In the genomic region with DNA sequence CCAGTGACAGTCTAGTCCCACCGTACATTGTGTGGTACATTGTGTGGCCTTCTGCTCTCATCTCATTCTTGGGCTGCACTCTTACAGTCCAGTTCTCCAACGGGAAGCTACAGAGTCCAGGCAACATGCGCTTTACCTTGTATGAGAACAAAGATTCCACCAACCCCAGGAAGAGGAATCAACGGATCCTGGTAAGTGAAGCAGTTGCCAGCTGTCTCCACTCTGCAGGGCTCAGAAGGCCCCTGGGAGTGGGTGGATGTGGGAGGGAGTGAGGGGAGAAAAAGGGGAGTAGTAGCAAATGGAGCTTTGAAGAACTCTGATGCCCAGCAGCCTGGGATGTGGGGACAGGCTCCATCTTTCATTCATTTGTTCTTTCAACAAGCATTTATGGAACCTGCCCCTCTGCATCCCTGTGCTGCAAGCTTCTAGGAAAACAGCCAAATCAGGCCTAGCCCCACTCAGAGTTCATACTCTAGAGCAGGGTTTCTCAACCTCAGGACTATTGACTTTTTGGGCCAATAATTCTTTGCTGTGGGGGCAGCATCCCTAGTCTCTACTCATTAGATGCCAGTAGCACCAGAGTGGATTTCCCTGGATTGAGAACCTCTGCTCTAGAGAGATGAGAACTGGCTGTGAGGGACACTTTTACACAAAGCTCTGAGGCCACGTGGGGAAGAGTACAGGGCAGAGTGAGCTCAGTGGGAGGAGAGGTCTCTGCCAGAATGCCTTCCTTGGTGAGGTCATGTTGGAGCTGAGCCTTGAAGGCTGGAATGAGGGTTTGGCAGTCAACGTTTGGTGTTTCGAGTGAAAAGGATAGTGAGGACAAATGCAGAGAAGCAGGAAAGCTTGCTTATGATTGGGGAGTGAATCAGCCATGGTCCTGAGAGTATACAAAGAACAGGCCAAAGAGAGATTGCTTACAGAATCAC, we compare ENCODE assay signal across 8 cellular contexts. TPM values are rescaled to one million over a fixed set of nuclear protein-coding genes. Genes with fewer than 3 reads are reported as not detected.
DNase-seq lines count a peak whose midpoint lies in the region; ATAC-seq, FAIRE-seq and TF ChIP-seq lines count a peak whose summit lies in the region.

No MANE protein-coding gene starts in this region.

- CTCF ChIA-PET in H1 (lab: Charles Lee; ENCODE audit: partially characterized antibody), result interaction anchor here (0.6 to 7.9 kb wide), 2 partner anchors 24 to 1833 kb away, joined by 3 to 39 read pairs; no protein-coding TSS in a partner anchor

- TF ChIP-seq CTCF in RWPE2 (IDR thresholded peaks at IDR 0.05; ENCODE audit: poor library complexity, severe bottlenecking) (no peak), H1 (IDR thresholded peaks at IDR 0.05; ENCODE audit: control extremely low read depth in 1 of 3, insufficient read depth in 1 of 3, low read depth in 1 of 3, low read length in 3 of 3) (no peak), uterus (IDR thresholded peaks at IDR 0.05) (no peak)

- H3K18ac ChIP-seq in H1 (ENCODE audit: extremely low read depth, low read length), result no peak overlapping the region

- H2AK5ac ChIP-seq in H1 (ENCODE audit: low read depth, low read length), result no peak overlapping the region

- H2AFZ ChIP-seq in H1 (ENCODE audit: low read length), result no peak overlapping the region

- H3K23ac ChIP-seq in H1 (ENCODE audit: insufficient read length), result no peak overlapping the region

- no peak overlapping the region for H2BK12ac ChIP-seq in H1 (ENCODE audit: low read depth, low read length)

- H3K9me3 ChIP-seq in RWPE2 (ENCODE audit: severe bottlenecking) (no peaks in the 10 kb centered on the region), H1 (ENCODE audit: insufficient read depth in 2 of 2, low read depth in 1 of 2, low read length in 1 of 2) (no peaks in the 10 kb centered on the region), uterus (no peaks in the 10 kb centered on the region)

- peaks cover 14% of the 10 kb centered on the region for H3K79me1 ChIP-seq in H1 (ENCODE audit: low read depth, low read length)

- H2BK120ac ChIP-seq in H1 (replicated peaks; ENCODE audit: low read depth, low read length), result no peak overlapping the region

- H3K14ac ChIP-seq in H1 (ENCODE audit: insufficient read length), result no peak overlapping the region

- H2BK20ac ChIP-seq in H1 (ENCODE audit: low read length), result no peak overlapping the region

- 0 out of 2 replicates have a peak overlapping the region, but pooled peaks have one; percentile 57 for H2BK5ac ChIP-seq in H1 (ENCODE audit: low read depth, low read length)

- POLR2A ChIA-PET in H1 (lab: Charles Lee; ENCODE audit: partially characterized antibody), result interaction anchor here (0.6 to 4.4 kb wide), 11 partner anchors 12 to 314 kb away, joined by 3 to 40 read pairs (median 6); a partner anchor contains a TSS

- H3K9ac ChIP-seq in H1 (replicated peaks in 1 of 4; ENCODE audit: extremely low read depth in 1 of 4, low read depth in 3 of 4, low read length in 3 of 4), result peak overlapping the region in 3 of 4 experiments; percentile 38 to 77 (median 40); a peak in 4 of 7 replicates

- peak overlapping the region; percentile 56 for H3K27ac ChIP-seq in RWPE2 (ENCODE audit: poor library complexity, severe bottlenecking)
- no peak overlapping the region for H3K27ac ChIP-seq in H1 (ENCODE audit: low read depth, low read length)
- H3K27ac ChIP-seq in uterus, result peak overlapping the region; percentile 83 to 92

- WGBS in H1 (ENCODE audit: extremely low coverage in 1 of 2, insufficient coverage in 1 of 2, insufficient read length in 1 of 2, insufficient replicate concordance in 2 of 2, low coverage in 1 of 2, low lambda C conversion rate in 2 of 2, missing lambda C conversion rate in 1 of 2), 2 experiments, result 63% methylated on average over 7 of the region's 7 CpGs; no CpG with 5 or more reads in 1 of the 2 experiments

- peaks cover 4 to 21% of the 10 kb centered on the region in 2 experiments; a peak in 3 of 4 replicates for H3K79me2 ChIP-seq in H1 (ENCODE audit: control insufficient read depth in 1 of 2, insufficient read depth in 2 of 2, low read length in 2 of 2)

- no peak overlapping the region for H2BK15ac ChIP-seq in H1 (ENCODE audit: low read length)

- peak overlapping the region; percentile 40 for H3K56ac ChIP-seq in H1 (replicated peaks; ENCODE audit: insufficient read length, low read depth, low read length)

- TF ChIP-seq EP300 in H1 (IDR thresholded peaks at IDR 0.05; ENCODE audit: borderline replicate concordance in 1 of 2, low read depth in 2 of 2, low read length in 2 of 2), result no peak

- DNase-seq in NCI-H524 (lab: John Stamatoyannopoulos, UW) (peak; percentile 21 to 66), NCI-H524 treated with DMSO at 0.1 percent for 48 hours (lab: John Stamatoyannopoulos, UW) (no peak), RWPE2 (ENCODE audit: low spot score) (no peak), H1 (ENCODE audit: low read depth in 1 of 2, low spot score in 2 of 2) (no peak), midbrain (lab: John Stamatoyannopoulos, UW) (peak; percentile 64), uterus (peak; percentile 70 to 73), KG1 (lab: John Stamatoyannopoulos, UW) (no peak)

- H4K5ac ChIP-seq in H1 (ENCODE audit: insufficient read length, low read depth, low read length), result no peak overlapping the region

- H3K23me2 ChIP-seq in H1 (ENCODE audit: low read depth, low read length), result peaks cover 6% of the 10 kb centered on the region

- TF ChIP-seq POLR2A in H1 (IDR thresholded peaks at IDR 0.05; ENCODE audit: control extremely low read depth in 1 of 2, low read depth in 2 of 2, low read length in 2 of 2), result no peak
- no peak for TF ChIP-seq POLR2A in uterus (IDR thresholded peaks at IDR 0.05)

- intact Hi-C loops in uterus (cut with DNase I; ENCODE audit: low total_unique reads), result loop anchor here (10.0 kb wide), 1 partner anchor 72 kb away; no protein-coding TSS in a partner anchor

- no peak for FAIRE-seq in H1 (lab: Jason Lieb, UNC)

- H3K36me3 ChIP-seq in RWPE2 (ENCODE audit: low read depth) (peaks cover 42% of the 10 kb centered on the region), H1 (ENCODE audit: control insufficient read depth in 2 of 4, insufficient read depth in 4 of 4, low read length in 3 of 4) (peaks cover 0 to 35% (median 16%) of the 10 kb centered on the region in 4 experiments; a peak in 7 of 8 replicates), uterus (no peaks in the 10 kb centered on the region)

- H3K4me3 ChIP-seq in RWPE2 (ENCODE audit: severe bottlenecking), result peak overlapping the region; percentile 58
- H3K4me3 ChIP-seq in H1 (ENCODE audit: extremely low read depth in 1 of 4, insufficient read depth in 2 of 4, low read depth in 3 of 4, low read length in 4 of 4), result peak overlapping the region; percentile 78 to 90 (median 79)
- peak overlapping the region; percentile 69 to 91 for H3K4me3 ChIP-seq in uterus

- H3K4ac ChIP-seq in H1 (replicated peaks; ENCODE audit: insufficient read length, low read depth, low read length), result no peak overlapping the region

- no peak for TF ChIP-seq RAD21 in H1 (IDR thresholded peaks at IDR 0.05 in 1 of 2, conservative IDR thresholded peaks at IDR 0.05 in 1 of 2; ENCODE audit: low read depth in 2 of 2, low read length in 2 of 2)

- H3K27me3 ChIP-seq in RWPE2 (ENCODE audit: insufficient read depth, poor library complexity, severe bottlenecking) (no peaks in the 10 kb centered on the region), H1 (replicated peaks in 1 of 4; ENCODE audit: control insufficient read depth in 3 of 4, extremely low read depth in 1 of 4, insufficient read depth in 3 of 4, low read length in 3 of 4) (no peaks in the 10 kb centered on the region), uterus (no peaks in the 10 kb centered on the region)

- H4K91ac ChIP-seq in H1 (replicated peaks; ENCODE audit: insufficient read length, low read length), result no peak overlapping the region

- no peaks in the 10 kb centered on the region for H3K4me1 ChIP-seq in RWPE2 (ENCODE audit: insufficient read depth, poor library complexity, severe bottlenecking)
- peaks cover 0 to 14% (median 6%) of the 10 kb centered on the region in 4 experiments; a peak in 5 of 7 replicates for H3K4me1 ChIP-seq in H1 (replicated peaks in 1 of 4; ENCODE audit: control insufficient read depth in 3 of 4, insufficient read depth in 4 of 4, low read length in 3 of 4)
- H3K4me1 ChIP-seq in uterus, result peaks cover 0 to 7% of the 10 kb centered on the region in 2 donors

- H3K4me2 ChIP-seq in H1 (ENCODE audit: insufficient read depth in 1 of 2, low read depth in 2 of 2, low read length in 2 of 2), result peak overlapping the region; percentile 94 to 99

- H4K8ac ChIP-seq in H1 (ENCODE audit: extremely low read depth, insufficient read depth, low read length), result peak overlapping the region; percentile 3; the same call in 1 of the 2 replicates

- ATAC-seq in RWPE2 (ENCODE audit: low read depth), result peak; percentile 24; the same call in 1 of the 3 replicates
- ATAC-seq in HG03095 (IDR thresholded peaks at IDR 0.05; ENCODE audit: unreplicated experiment), result no peak

- H4K20me1 ChIP-seq in H1 (replicated peaks in 1 of 2; ENCODE audit: control insufficient read depth in 1 of 2, insufficient read depth in 2 of 2, low read length in 2 of 2), result peaks cover 0 to 5% of the 10 kb centered on the region in 2 experiments

TF ChIP-seq in H1, 55 proteins besides CTCF, POLR2A, EP300 and RAD21 (continues in another document):
- TF ChIP-seq, protein P1, sequence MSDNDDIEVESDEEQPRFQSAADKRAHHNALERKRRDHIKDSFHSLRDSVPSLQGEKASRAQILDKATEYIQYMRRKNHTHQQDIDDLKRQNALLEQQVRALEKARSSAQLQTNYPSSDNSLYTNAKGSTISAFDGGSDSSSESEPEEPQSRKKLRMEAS (IDR thresholded peaks at IDR 0.05), result no peak

RNA-seq across cellular contexts. Expression of a gene that starts 1.1 kb away (rescaled TPM):
- total RNA-seq in H1 (2021; fragmentation: NEBNext Ultra II Directional; extraction: Animal tissue kit (Norgen Biotek cat#: 25700)), result 36.9 and 40.0 TPM in 2 replicates
- 13.8 and 16.0 TPM in 2 replicates for polyA plus RNA-seq in H1 (2011; rRNA removed)
- 25.3 TPM for polyA plus RNA-seq in H1 (2011; cell fraction: cytosol; rRNA removed)
- polyA plus RNA-seq in H1 (2011; cell fraction: nucleus; rRNA removed), result 13.3 TPM
- polyA plus RNA-seq in H1 (2012, experiment 1 of 2), result 24.6 to 30.7 TPM (median 27.1 TPM) in 4 replicates
- polyA plus RNA-seq in H1 (2012, experiment 2 of 2), result 9.2 TPM
- polyA plus RNA-seq in H1 (2013, experiment 1 of 2), result 18.0 TPM
- 18.9 TPM for polyA plus RNA-seq in H1 (2013, experiment 2 of 2)
- 39.6 and 47.5 TPM in 2 replicates for polyA minus RNA-seq in H1 (2011; rRNA and poly(A)+ RNA removed)
- polyA minus RNA-seq in H1 (2011; cell fraction: cytosol; rRNA and poly(A)+ RNA removed), result 19.7 TPM
- 20.7 TPM for polyA minus RNA-seq in H1 (2011; cell fraction: nucleus; rRNA and poly(A)+ RNA removed)
- total RNA-seq in uterus, result 10 to 100 TPM; 13.2 to 42.7 (median 35.8) TPM

RNA-seq across cellular contexts. Expression of a gene that starts 21.6 kb away (rescaled TPM):
- 13.6 and 14.5 TPM in 2 replicates for total RNA-seq in H1 (2021; fragmentation: NEBNext Ultra II Directional; extraction: Animal tissue kit (Norgen Biotek cat#: 25700))
- 13.3 and 14.0 TPM in 2 replicates for polyA plus RNA-seq in H1 (2011; rRNA removed)
- polyA plus RNA-seq in H1 (2011; cell fraction: cytosol; rRNA removed), result 14.8 TPM
- polyA plus RNA-seq in H1 (2011; cell fraction: nucleus; rRNA removed), result 16.2 TPM
- 9.6 to 11.4 TPM (median 10.6 TPM) in 4 replicates for polyA plus RNA-seq in H1 (2012, experiment 1 of 2)
- 3.8 TPM for polyA plus RNA-seq in H1 (2012, experiment 2 of 2)
- 9.4 TPM for polyA plus RNA-seq in H1 (2013, experiment 1 of 2)
- 8.5 TPM for polyA plus RNA-seq in H1 (2013, experiment 2 of 2)
- polyA minus RNA-seq in H1 (2011; rRNA and poly(A)+ RNA removed), result 40.3 and 41.2 TPM in 2 replicates
- 16.1 TPM for polyA minus RNA-seq in H1 (2011; cell fraction: cytosol; rRNA and poly(A)+ RNA removed)
- polyA minus RNA-seq in H1 (2011; cell fraction: nucleus; rRNA and poly(A)+ RNA removed), result 32.7 TPM
- total RNA-seq in uterus, result 10 to 100 TPM in 3 of 4 donors, 1 to 10 TPM in 1; 6.5 to 22.0 (median 13.3) TPM

Comparison
In these comparisons a context has a peak if more than half of its experiments do, and no peak if none do; other contexts are left out.
1. DNase-seq: peak in NCI-H524 (2 of 2), midbrain (single experiment) and uterus (2 of 2); none in NCI-H524 treated with DMSO at 0.1 percent for 48 hours (single experiment), RWPE2 (single experiment), H1 (0 of 2) and KG1 (single experiment).
2. Peak in every context shown above with its lines, with median percentiles within 50 percentile points of each other: H3K4me3 ChIP-seq.